In genomic region chr22:37030560-37031281, GRCh38 we compare ENCODE assay signal across 1 cellular context.
TF ChIP-seq lines count a peak whose summit lies in the region.

No MANE protein-coding gene starts in this region.

TF ChIP-seq in SK-N-SH treated with all-trans-retinoic acid at 6 μM for 48 hours, 23 proteins besides CTCF, POLR2A, EP300 and RAD21:
- peak; percentile 18; the same call in 1 of the 2 replicates for TF ChIP-seq PATZ1 (CRISPR knock-in tag; IDR thresholded peaks at IDR 0.05; ENCODE audit: borderline replicate concordance)
- TF ChIP-seq CREB5 (CRISPR knock-in tag; IDR thresholded peaks at IDR 0.05; ENCODE audit: low read depth): no peak
- TF ChIP-seq ZFP3 (CRISPR knock-in tag; IDR thresholded peaks at IDR 0.05): no peak
- no peak for TF ChIP-seq TOX (CRISPR knock-in tag; IDR thresholded peaks at IDR 0.05; ENCODE audit: borderline replicate concordance)
TF ChIP-seq in SK-N-SH treated with all-trans-retinoic acid at 6 μM for 48 hours: peak in this region for 1.
